Comparison of ENCODE assay signal across 31 cellular contexts in the genomic region with DNA sequence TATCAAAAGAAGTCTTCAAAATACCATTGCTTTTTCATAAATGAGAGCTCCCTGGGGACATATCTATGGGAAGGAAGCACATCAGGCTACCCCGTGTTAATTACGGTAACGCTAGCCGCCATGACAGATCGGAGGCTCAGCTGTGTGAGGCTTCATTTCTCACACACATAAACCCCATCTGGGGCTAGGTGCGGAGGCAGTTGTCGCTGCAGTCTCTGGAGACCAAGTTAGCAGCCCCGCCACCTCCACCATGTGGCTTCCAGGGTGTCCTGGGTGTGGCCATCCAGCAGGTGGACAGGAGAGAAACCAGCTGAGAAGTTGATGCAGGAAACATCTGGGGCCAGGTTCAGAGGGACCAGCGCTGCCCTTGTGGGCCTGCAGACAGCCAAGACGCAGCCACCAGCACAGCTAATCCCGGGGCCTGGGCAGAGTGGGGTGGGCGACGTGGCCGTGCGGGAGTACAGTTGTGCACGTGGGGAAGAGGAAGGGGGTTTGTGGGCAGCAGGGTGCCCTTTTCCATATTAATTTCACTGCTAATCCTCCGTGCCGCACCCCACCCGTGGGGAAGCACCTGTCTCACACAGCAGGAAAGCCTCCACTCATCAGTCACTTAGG.
"Had no signal": no experiment of that assay in that cellular context is flagged by ENCODE, and none has a peak within 500 bp of the region (broad histone marks: within the 10 kb centered on the region; RNA-seq: fewer than 3 reads in every experiment).

No MANE protein-coding gene starts in this region.

- H3K36me3 ChIP-seq: SJSA1 had no signal

- H3K4me1 Mint-ChIP-seq: activated CD4-positive, alpha-beta memory T cell treated with anti-CD3 and anti-CD28 coated beads, Interleukin-2, amount 10 ng/mL, durations not matched to agents 7 days and 5 days; activated CD8-positive, alpha-beta memory T cell treated with anti-CD3 and anti-CD28 coated beads, Interleukin-2, amount 10 ng/mL, durations not matched to agents 7 days and 5 days; activated naive CD4-positive, alpha-beta T cell treated with anti-CD3 and anti-CD28 coated beads, Interleukin-2, amount 10 ng/mL, durations not matched to agents 7 days and 5 days; T-cell had no signal

- H3K27ac ChIP-seq: KMS-11, SJSA1, VCaP had no signal

- H3K4me2 ChIP-seq: KMS-11, SK-N-SH had no signal

- H3K9ac ChIP-seq: KMS-11, SK-N-SH had no signal

- ATAC-seq: activated CD8-positive, alpha-beta memory T cell treated with anti-CD3 and anti-CD28 coated beads, Interleukin-2, amount 10 ng/mL, durations not matched to agents 7 days and 5 days; activated naive CD8-positive, alpha-beta T cell treated with anti-CD3 and anti-CD28 coated beads, Interleukin-2, amount 50 U/mL, for 24 hours; Panc1; T-cell had no signal

- H3K27ac Mint-ChIP-seq: activated B cell treated with CpG ODN at 0.5 μM for 24 hours; activated CD4-positive, alpha-beta memory T cell treated with anti-CD3 and anti-CD28 coated beads, Interleukin-2, amount 10 ng/mL, durations not matched to agents 7 days and 5 days; activated CD8-positive, alpha-beta memory T cell treated with anti-CD3 and anti-CD28 coated beads, Interleukin-2, amount 10 ng/mL, durations not matched to agents 7 days and 5 days; activated naive CD4-positive, alpha-beta T cell treated with anti-CD3 and anti-CD28 coated beads, Interleukin-2, amount 10 ng/mL, durations not matched to agents 7 days and 5 days; activated naive CD8-positive, alpha-beta T cell; activated naive CD8-positive, alpha-beta T cell treated with anti-CD3 and anti-CD28 coated beads, Interleukin-2, amount 50 U/mL, for 24 hours; T-cell had no signal

- H3K4me1 ChIP-seq: SJSA1 had no signal

- H3K9me3 ChIP-seq: SK-N-SH had no signal

- DNase-seq: activated B cell treated with CpG ODN at 0.5 μM for 24 hours; activated CD4-positive, alpha-beta memory T cell treated with anti-CD3 and anti-CD28 coated beads, Interleukin-2, amount 10 ng/mL, durations not matched to agents 7 days and 5 days; activated CD4-positive, alpha-beta T cell treated with anti-CD3 and anti-CD28 coated beads for 1 hour; activated CD4-positive, alpha-beta T cell treated with anti-CD3 and anti-CD28 coated beads for 48 hours; activated CD8-positive, alpha-beta memory T cell treated with anti-CD3 and anti-CD28 coated beads for 24 hours; activated CD8-positive, alpha-beta memory T cell treated with anti-CD3 and anti-CD28 coated beads, Interleukin-2, amount 10 ng/mL, durations not matched to agents 7 days and 5 days; activated CD8-positive, alpha-beta memory T cell treated with anti-CD3 and anti-CD28 coated beads, Interleukin-2, amount 50 U/mL, for 48 hours; activated effector memory CD4-positive, alpha-beta T cell treated with Interleukin-2 at 50 U/mL for 16 hours; activated naive CD4-positive, alpha-beta T cell treated with anti-CD3 and anti-CD28 coated beads, Interleukin-2, amount 10 ng/mL, durations not matched to agents 7 days and 5 days; activated naive CD8-positive, alpha-beta T cell treated with anti-CD3 and anti-CD28 coated beads, Interleukin-2, amount 50 U/mL, for 24 hours; activated T-cell treated with anti-CD3 and anti-CD28 coated beads, Interleukin-2, amount 50 U/mL, for 48 hours; anterior cingulate cortex; MM.1S; MV-4-11; NCI-H1105; NCI-H1417 treated with DMSO at 0.1 percent for 48 hours; NCI-H187 treated with DMSO at 0.1 percent for 48 hours; NCI-H2081; NCI-H345; NCI-H524 treated with DMSO at 0.1 percent for 48 hours; SHP77 treated with DMSO at 0.1 percent for 48 hours; SK-N-SH; T-cell; T-helper 2 cell; T-helper 9 cell had no signal

- H3K27me3 Mint-ChIP-seq: activated B cell treated with CpG ODN at 0.5 μM for 24 hours; activated CD4-positive, alpha-beta memory T cell treated with anti-CD3 and anti-CD28 coated beads, Interleukin-2, amount 10 ng/mL, durations not matched to agents 7 days and 5 days; activated CD8-positive, alpha-beta memory T cell treated with anti-CD3 and anti-CD28 coated beads, Interleukin-2, amount 10 ng/mL, durations not matched to agents 7 days and 5 days; activated naive CD4-positive, alpha-beta T cell treated with anti-CD3 and anti-CD28 coated beads, Interleukin-2, amount 10 ng/mL, durations not matched to agents 7 days and 5 days; activated naive CD8-positive, alpha-beta T cell; activated naive CD8-positive, alpha-beta T cell treated with anti-CD3 and anti-CD28 coated beads, Interleukin-2, amount 50 U/mL, for 24 hours; T-cell had no signal

- H3K4me3 Mint-ChIP-seq: activated B cell treated with CpG ODN at 0.5 μM for 24 hours; activated CD4-positive, alpha-beta memory T cell treated with anti-CD3 and anti-CD28 coated beads, Interleukin-2, amount 10 ng/mL, durations not matched to agents 7 days and 5 days; activated CD8-positive, alpha-beta memory T cell treated with anti-CD3 and anti-CD28 coated beads, Interleukin-2, amount 10 ng/mL, durations not matched to agents 7 days and 5 days; activated naive CD4-positive, alpha-beta T cell treated with anti-CD3 and anti-CD28 coated beads, Interleukin-2, amount 10 ng/mL, durations not matched to agents 7 days and 5 days; activated naive CD8-positive, alpha-beta T cell; activated naive CD8-positive, alpha-beta T cell treated with anti-CD3 and anti-CD28 coated beads, Interleukin-2, amount 50 U/mL, for 24 hours; brain; T-cell had no signal

- H3K9me3 Mint-ChIP-seq: activated B cell treated with CpG ODN at 0.5 μM for 24 hours had no signal

- H3K4me3 ChIP-seq: SJSA1 had no signal

- H3K27me3 ChIP-seq: SJSA1 had no signal
